38 cellular contexts compared by ENCODE assay signal in genomic region chrX:151742311-151742710, GRCh38. TPM values are rescaled to one million over a fixed set of nuclear protein-coding genes. Genes with fewer than 3 reads are reported as not detected.
"Had no signal": no experiment of that assay in that cellular context is flagged by ENCODE, and none has a peak within 500 bp of the region (broad histone marks: within the 10 kb centered on the region; RNA-seq: fewer than 3 reads in every experiment).

No MANE protein-coding gene starts in this region.

- H3K4me3 ChIP-seq: MG63 had no signal

- H3K27me3 ChIP-seq: MG63 had no signal

- H3K36me3 ChIP-seq: MG63 had no signal

- H3K9ac ChIP-seq: KMS-11 had no signal

- DNase-seq: Karpas-422, Kasumi-1, MG63, MM.1S, MV-4-11, NCI-H1048, NCI-H1092, NCI-H1092 treated with DMSO at 0.1 percent for 48 hours, NCI-H1105, NCI-H1105 treated with DMSO at 0.1 percent for 48 hours, NCI-H1417, NCI-H1417 treated with DMSO at 0.1 percent for 48 hours, NCI-H1436, NCI-H1436 treated with DMSO at 0.1 percent for 48 hours, NCI-H146, NCI-H1694, NCI-H1694 treated with DMSO at 0.1 percent for 48 hours, NCI-H187, NCI-H187 treated with DMSO at 0.1 percent for 48 hours, NCI-H1930, NCI-H2029, NCI-H2029 treated with DMSO at 0.1 percent for 48 hours, NCI-H2081, NCI-H2081 treated with DMSO at 0.1 percent for 48 hours, NCI-H2107, NCI-H2171, NCI-H2171 treated with DMSO at 0.1 percent for 48 hours, NCI-H2227 treated with DMSO at 0.1 percent for 48 hours, NCI-H226, NCI-H345, NCI-H446, NCI-H446 treated with DMSO at 0.1 percent for 48 hours, NCI-H510A had no signal

- H3K4me2 ChIP-seq: KMS-11 had no signal

- H3K27ac ChIP-seq: KMS-11 had no signal

- H3K9me3 ChIP-seq: MG63 had no signal

RNA-seq across cellular contexts. Expression of gene CNGA2, which starts 7.8 kb away (rescaled TPM):
- total RNA-seq: LHCN-M2, M059J, MCF 10A, NCI-H460 had no signal

RNA-seq across cellular contexts. Expression of gene FATE1, which starts 26.5 kb away (rescaled TPM):
- total RNA-seq: LHCN-M2, MCF 10A, NCI-H460 had no signal

RNA-seq across cellular contexts. Expression of gene PRRG3, which starts 47.1 kb away (rescaled TPM):
- total RNA-seq: LHCN-M2, M059J, MCF 10A, NCI-H460 had no signal
